In genomic region chr22:38506118-38506962, GRCh38 we compare ENCODE assay signal across 8 cellular contexts. TPM values are rescaled to one million over a fixed set of nuclear protein-coding genes. Genes with fewer than 3 reads are reported as not detected.
A peak's percentile ranks its signal among the peaks of the same experiment; 100 is the strongest.
DNase-seq lines count a peak whose midpoint lies in the region; ATAC-seq and TF ChIP-seq lines count a peak whose summit lies in the region.

TSS of gene DDX17 (minus strand) at chr22:38506311.

- TF ChIP-seq CTCF in GM13976 (IDR thresholded peaks at IDR 0.05; ENCODE audit: borderline replicate concordance, control extremely low read depth, extremely low read depth, insufficient read depth, missing control alignments) (no peak), heart right ventricle (IDR thresholded peaks at IDR 0.05) (no peak), upper lobe of left lung (IDR thresholded peaks at IDR 0.05) (peak in 4 of 6 experiments; percentile 8 to 64 (median 54))

- DNase-seq in GM13976 (ENCODE audit: low spot score), result peak; percentile 92
- DNase-seq in NCI-H146 treated with DMSO at 0.1 percent for 48 hours (lab: John Stamatoyannopoulos, UW; ENCODE audit: unreplicated experiment), result peak; percentile 87
- peak; percentile 96 for DNase-seq in amniotic epithelial cell (ENCODE audit: low read depth)
- DNase-seq in heart right ventricle, result peak; percentile 91 to 96
- peak; percentile 90 to 99 (median 92) for DNase-seq in posterior cingulate gyrus
- peak; percentile 94 to 95 for DNase-seq in upper lobe of left lung

- H3K4me3 ChIP-seq in heart right ventricle (peak within 1 kb of the TSS; percentile 70 to 88 (median 80)), upper lobe of left lung (peak within 1 kb of the TSS; percentile 26 to 82 (median 60))

- in situ Hi-C loops in GM13976 (cut with MboI; ENCODE audit: low sequenced_read_pairs, unreplicated experiment), result no loop called here

- H3K27ac ChIP-seq in heart right ventricle (peak within 1 kb of the TSS; percentile 97 to 100 (median 100)), upper lobe of left lung (peak within 1 kb of the TSS; percentile 99 to 100 (median 100))

- peaks cover 2 to 45% (median 39%) of the 10 kb centered on the region in 9 donors for H3K4me1 ChIP-seq in heart right ventricle
- peaks cover 33 to 41% (median 38%) of the 10 kb centered on the region in 4 donors for H3K4me1 ChIP-seq in upper lobe of left lung

- peak in 1 of 4 donors; percentile 4 for TF ChIP-seq EP300 in upper lobe of left lung (IDR thresholded peaks at IDR 0.05)

- H3K27me3 ChIP-seq in heart right ventricle (no peaks in the 10 kb centered on the region), upper lobe of left lung (no peaks in the 10 kb centered on the region)

- TF ChIP-seq POLR2A in upper lobe of left lung (IDR thresholded peaks at IDR 0.05), result peak; percentile 65 to 82 (median 80)

- peaks cover 0 to 33% (median 8%) of the 10 kb centered on the region in 9 donors for H3K36me3 ChIP-seq in heart right ventricle
- H3K36me3 ChIP-seq in upper lobe of left lung, result peaks cover 0 to 25% (median 3%) of the 10 kb centered on the region in 4 donors

- intact Hi-C loops in T-helper 1 cell treated with Interleukin-12 subunit alpha and Interleukin-12 subunit beta and Interleukin-4 antibody, amounts not matched to agents 30 ng/mL and 1 ng/mL, for 36 hours (cut with micrococcal nuclease), result loop anchor here (1.0 to 10.0 kb wide), 15 partner anchors 25 to 852 kb away; partner anchors contain the start of genes ANKRD54, CBY1, CSNK1E and DMC1
- intact Hi-C loops in heart right ventricle (cut with DNase I), result loop anchor here in 7 of 10 donors (2.0 to 10.0 kb wide), 11 partner anchors 39 to 198 kb away; partner anchors contain the start of genes DMC1 (in 4 of the 7), CBY1 (in 1 of the 7), FAM227A (in 1 of the 7) and GTPBP1 (in 1 of the 7)
- intact Hi-C loops in posterior cingulate gyrus (cut with DNase I), result loop anchor here (5.0 to 10.0 kb wide), 2 partner anchors 66 to 198 kb away; partner anchors contain the start of genes DMC1, GTPBP1 and JOSD1

- ATAC-seq in HG02870 (IDR thresholded peaks at IDR 0.05; ENCODE audit: unreplicated experiment), result peak; percentile 88
- ATAC-seq in heart right ventricle, result peak; percentile 84 to 90 (median 87)
- ATAC-seq in upper lobe of left lung (ENCODE audit: low FRiP score in 2 of 2), result peak; percentile 95 to 98

- 1% methylated on average over 83 of the region's 83 CpGs for WGBS in heart right ventricle, 2 donors
- 0 to 1% methylated on average over 45 to 62 of the region's 83 CpGs for WGBS in upper lobe of left lung, 2 donors

- H3K9me3 ChIP-seq in heart right ventricle (no peaks in the 10 kb centered on the region), upper lobe of left lung (no peaks in the 10 kb centered on the region)

RNA-seq across cellular contexts. Expression of gene DDX17, which starts in this region (rescaled TPM):
- 435 and 444 TPM in 2 replicates for total RNA-seq in T-helper 1 cell treated with Interleukin-12 subunit alpha and Interleukin-12 subunit beta and Interleukin-4 antibody, amounts not matched to agents 30 ng/mL and 1 ng/mL, for 36 hours
- total RNA-seq in heart right ventricle (100 to 1,000 TPM; 156 to 236 (median 169) TPM), upper lobe of left lung (1,000 to 10,000 TPM in 2 of 6 donors, 100 to 1,000 TPM in 4; 428 to 2,078 (median 621) TPM)
- polyA plus RNA-seq in heart right ventricle, result 100 to 1,000 TPM in 1 of 2 donors, 10 to 100 TPM in 1; 76.2 to 241 TPM

Comparison
In these comparisons a context has a peak if more than half of its experiments do, and no peak if none do; other contexts are left out.
1. Peak in every context shown above with its lines: DNase-seq, ATAC-seq, H3K4me3 ChIP-seq and H3K27ac ChIP-seq.
2. CTCF ChIP-seq: peak in upper lobe of left lung (4 of 6); none in GM13976 (single experiment) and heart right ventricle (0 of 9).